1 cellular context compared by ENCODE assay signal in the genomic region with DNA sequence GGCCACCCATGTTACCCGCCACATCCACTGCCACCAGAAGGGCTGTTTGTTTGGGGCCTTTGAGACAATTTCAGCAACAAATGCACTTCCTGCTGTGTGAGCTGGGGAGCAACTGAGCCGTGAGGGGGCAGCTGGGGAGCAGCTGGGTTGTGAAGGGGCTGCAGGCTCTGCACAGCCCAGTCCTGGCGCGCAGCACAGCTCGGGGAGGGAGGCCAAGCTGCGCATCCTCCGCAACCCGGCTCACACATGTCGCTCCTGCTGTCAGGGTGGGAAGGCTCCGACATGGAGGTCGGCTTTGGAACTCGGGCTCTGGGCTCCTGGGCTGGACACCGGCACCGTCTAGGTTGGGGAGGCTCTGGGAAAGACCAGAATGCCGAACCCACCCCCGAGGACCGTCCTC.
TF ChIP-seq lines count a peak whose summit lies in the region.

No MANE protein-coding gene starts in this region.

TF ChIP-seq in WTC11, 78 proteins besides CTCF, POLR2A, EP300 and RAD21 (continued from another document):
- TF ChIP-seq ZNF425 (CRISPR knock-in tag; conservative IDR thresholded peaks at IDR 0.05) (no peak), ATF1 (CRISPR knock-in tag; IDR thresholded peaks at IDR 0.05) (no peak), KAT7 (CRISPR knock-in tag; IDR thresholded peaks at IDR 0.05; ENCODE audit: borderline replicate concordance) (no peak), CBFB (CRISPR knock-in tag; IDR thresholded peaks at IDR 0.05; ENCODE audit: low read depth) (no peak), IRF2 (CRISPR knock-in tag; IDR thresholded peaks at IDR 0.05; ENCODE audit: borderline replicate concordance, low read depth) (no peak), TEAD1 (CRISPR knock-in tag; IDR thresholded peaks at IDR 0.05) (no peak)
- TF ChIP-seq, protein P1, sequence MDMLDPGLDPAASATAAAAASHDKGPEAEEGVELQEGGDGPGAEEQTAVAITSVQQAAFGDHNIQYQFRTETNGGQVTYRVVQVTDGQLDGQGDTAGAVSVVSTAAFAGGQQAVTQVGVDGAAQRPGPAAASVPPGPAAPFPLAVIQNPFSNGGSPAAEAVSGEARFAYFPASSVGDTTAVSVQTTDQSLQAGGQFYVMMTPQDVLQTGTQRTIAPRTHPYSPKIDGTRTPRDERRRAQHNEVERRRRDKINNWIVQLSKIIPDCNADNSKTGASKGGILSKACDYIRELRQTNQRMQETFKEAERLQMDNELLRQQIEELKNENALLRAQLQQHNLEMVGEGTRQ (CRISPR knock-in tag; IDR thresholded peaks at IDR 0.05), result no peak
